In the genomic region with DNA sequence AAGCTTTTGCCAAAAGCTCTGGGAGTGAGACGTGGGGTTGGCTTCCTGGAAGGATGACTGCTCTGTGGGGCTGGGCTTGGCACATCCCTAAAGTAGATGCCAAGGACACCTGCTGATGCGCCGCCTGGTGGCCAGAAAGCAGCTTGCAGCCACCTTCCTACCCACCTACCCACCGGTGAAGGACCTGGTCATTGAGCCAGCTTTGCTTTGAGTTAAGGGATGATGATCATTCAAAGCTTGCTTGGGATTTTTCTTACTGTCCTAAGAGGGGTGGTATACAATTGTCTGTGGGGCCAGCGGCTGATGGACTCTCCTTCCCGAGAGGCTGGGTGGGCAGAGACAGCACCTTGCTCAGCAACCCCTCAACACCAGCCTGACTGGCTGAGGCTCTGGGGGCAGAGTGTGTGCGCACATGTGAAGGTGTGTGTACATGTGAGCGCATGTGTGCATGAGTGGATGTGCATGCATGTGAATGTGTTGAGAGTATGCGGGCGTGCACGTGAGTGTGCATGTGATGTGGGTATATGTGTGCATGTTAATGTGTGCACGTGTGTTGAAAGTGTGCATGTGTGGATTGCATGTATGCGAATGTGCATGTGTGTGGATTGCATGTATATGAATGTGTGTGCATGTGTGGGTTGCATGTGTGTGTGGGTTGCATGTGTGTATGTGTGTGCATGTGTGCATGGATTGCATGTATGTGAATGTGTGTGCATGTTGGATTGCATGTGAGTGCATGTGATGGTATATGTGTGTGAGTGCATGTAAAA, we compare ENCODE assay signal across 8 cellular contexts. TPM values are rescaled to one million over a fixed set of nuclear protein-coding genes. Genes with fewer than 3 reads are reported as not detected.
DNase-seq lines count a peak whose midpoint lies in the region; ATAC-seq and TF ChIP-seq lines count a peak whose summit lies in the region.

No MANE protein-coding gene starts in this region.

- intact Hi-C loops in testis (cut with DNase I; ENCODE audit: low total_unique reads) = no loop called here

- H3F3A ChIP-seq in neural progenitor cell (ENCODE audit: low read depth) = peaks cover 12% of the 10 kb centered on the region

- H3K4me3 Mint-ChIP-seq in neural progenitor cell = peak overlapping the region; percentile 34

- no peak overlapping the region for H3K9ac ChIP-seq in neural progenitor cell

- ATAC-seq in HG03025 (IDR thresholded peaks at IDR 0.05; ENCODE audit: low FRiP score, unreplicated experiment) = no peak

- H3K36me3 Mint-ChIP-seq in neural progenitor cell = no peaks in the 10 kb centered on the region

- H3K27ac Mint-ChIP-seq in neural progenitor cell = no peak overlapping the region

- WGBS in testis, 2 donors = 72 to 80% methylated on average over 11 to 13 of the region's 13 CpGs

- peaks cover 15% of the 10 kb centered on the region for H3K4me1 Mint-ChIP-seq in neural progenitor cell

- H3K4me3 ChIP-seq in neural progenitor cell (no peak overlapping the region), testis (no peak overlapping the region)

- TF ChIP-seq POLR2A in erythroblast (IDR thresholded peaks at IDR 0.05; ENCODE audit: low read length) (no peak), testis (IDR thresholded peaks at IDR 0.05) (no peak)

- no peak overlapping the region for H2AFZ ChIP-seq in neural progenitor cell (replicated peaks)

- peaks cover 23% of the 10 kb centered on the region for H3K27me3 Mint-ChIP-seq in neural progenitor cell (ENCODE audit: insufficient read depth, low read depth)

- peaks cover 5% of the 10 kb centered on the region for H3K9me3 Mint-ChIP-seq in neural progenitor cell

- no peak overlapping the region for H3K4me2 ChIP-seq in neural progenitor cell

- TF ChIP-seq CTCF in neural progenitor cell (IDR thresholded peaks at IDR 0.05) (peak; percentile 65), testis (IDR thresholded peaks at IDR 0.05) (peak; percentile 73 to 85 (median 73))

- no peaks in the 10 kb centered on the region for H3K4me1 ChIP-seq in neural progenitor cell
- H3K4me1 ChIP-seq in testis = peaks cover 8% of the 10 kb centered on the region

- H3K27ac ChIP-seq in neural progenitor cell (no peak overlapping the region), testis (no peak overlapping the region)

- H3K9me3 ChIP-seq in neural progenitor cell (ENCODE audit: low read depth) (no peaks in the 10 kb centered on the region), testis (no peaks in the 10 kb centered on the region)

- H3K36me3 ChIP-seq in neural progenitor cell (no peaks in the 10 kb centered on the region), testis (ENCODE audit: low read depth, missing control alignments) (no peaks in the 10 kb centered on the region)

- no peaks in the 10 kb centered on the region for H3K79me2 ChIP-seq in neural progenitor cell (ENCODE audit: low read depth)

- H3K27me3 ChIP-seq in neural progenitor cell (peaks cover 26% of the 10 kb centered on the region), testis (no peaks in the 10 kb centered on the region)

- peaks cover 2% of the 10 kb centered on the region for H4K20me1 ChIP-seq in neural progenitor cell (ENCODE audit: low read depth)

- DNase-seq in NCI-H2227 (lab: John Stamatoyannopoulos, UW; ENCODE audit: unreplicated experiment) (peak; percentile 59), NCI-H2227 treated with DMSO at 0.1 percent for 48 hours (lab: John Stamatoyannopoulos, UW) (no peak), NCI-H69 (lab: John Stamatoyannopoulos, UW) (peak; percentile 84), erythroblast (lab: John Stamatoyannopoulos, UW) (peak; percentile 52 to 69), neural progenitor cell (ENCODE audit: low spot score) (peak; percentile 60), testis (peak; percentile 81)
- DNase-seq in activated CD8-positive, alpha-beta memory T cell treated with anti-CD3 and anti-CD28 coated beads, Interleukin-2, amount 50 U/mL, for 4 hours = peak; percentile 74

RNA-seq across cellular contexts. Expression of gene C1QTNF1, which starts 18.6 kb away (rescaled TPM):
- total RNA-seq in neural progenitor cell (ENCODE audit: low replicate concordance) (1.4 and 2.6 TPM in 2 replicates), testis (1 to 10 TPM; 9.1 to 9.8 TPM)
- polyA plus RNA-seq in testis (ENCODE audit: insufficient read depth, low read depth, low replicate concordance) = 22.5 TPM

RNA-seq across cellular contexts. Expression of gene ENGASE, which starts 32.0 kb away (rescaled TPM):
- 11.7 and 29.4 TPM in 2 replicates for total RNA-seq in neural progenitor cell (ENCODE audit: low replicate concordance)
- 10 to 100 TPM; 34.9 to 48.5 TPM for total RNA-seq in testis
- polyA plus RNA-seq in testis (ENCODE audit: insufficient read depth, low read depth, low replicate concordance) = 20.3 TPM

RNA-seq across cellular contexts. Expression of gene CANT1, which starts 33.0 kb away (rescaled TPM):
- total RNA-seq in neural progenitor cell (ENCODE audit: low replicate concordance) (24.3 and 61.3 TPM in 2 replicates), testis (10 to 100 TPM; 60.6 to 64.1 TPM)
- polyA plus RNA-seq in testis (ENCODE audit: insufficient read depth, low read depth, low replicate concordance) = 80.5 TPM
